ENCODE assay signal across 25 cellular contexts in the genomic region with DNA sequence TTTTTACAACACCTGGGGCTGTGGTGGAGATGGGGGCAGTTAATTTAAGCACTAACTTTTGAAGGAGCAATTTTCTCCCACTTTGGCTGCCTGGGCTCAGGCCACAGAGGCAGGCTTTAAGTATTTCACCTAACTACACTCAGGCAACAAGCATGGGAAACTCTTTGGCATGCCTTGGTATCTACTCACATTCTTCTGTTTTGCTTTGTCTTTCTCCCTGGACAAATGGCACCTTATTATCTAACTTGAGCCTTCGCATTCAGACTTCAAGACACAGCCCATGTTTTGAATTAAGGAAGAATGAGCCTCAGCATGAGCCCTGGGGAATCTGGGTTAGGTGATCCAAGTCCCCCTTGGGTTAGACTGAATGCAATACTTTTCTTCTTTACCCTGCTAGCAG. TPM values are rescaled to one million over a fixed set of nuclear protein-coding genes. Genes with fewer than 3 reads are reported as not detected.
DNase-seq lines count a peak whose midpoint lies in the region; ATAC-seq and TF ChIP-seq lines count a peak whose summit lies in the region.
"Had no signal": no experiment of that assay in that cellular context is flagged by ENCODE, and none has a peak within 500 bp of the region (broad histone marks: within the 10 kb centered on the region; RNA-seq: fewer than 3 reads in every experiment).

No MANE protein-coding gene starts in this region.

- peaks cover 15% of the 10 kb centered on the region for H3K4me1 Mint-ChIP-seq in neural progenitor cell
- H3K4me1 Mint-ChIP-seq: activated CD4-positive, alpha-beta T cell treated with anti-CD3 and anti-CD28 coated beads, Interleukin-2, amount 10 ng/mL, durations not matched to agents 7 days and 5 days; memory B cell; naive thymus-derived CD4-positive, alpha-beta T cell had no signal

- H4K20me1 ChIP-seq in neural progenitor cell (ENCODE audit: low read depth) = no peaks in the 10 kb centered on the region

- peaks cover 5% of the 10 kb centered on the region for H3K27me3 Mint-ChIP-seq in neural progenitor cell (ENCODE audit: insufficient read depth, low read depth)

- H3K27ac Mint-ChIP-seq in neural progenitor cell = no peak overlapping the region
- H3K27ac Mint-ChIP-seq: activated CD4-positive, alpha-beta T cell treated with anti-CD3 and anti-CD28 coated beads, Interleukin-2, amount 10 ng/mL, durations not matched to agents 7 days and 5 days; activated naive CD8-positive, alpha-beta T cell; memory B cell; naive thymus-derived CD4-positive, alpha-beta T cell had no signal

- H3K4me3 Mint-ChIP-seq in neural progenitor cell = no peak overlapping the region
- H3K4me3 Mint-ChIP-seq: activated CD4-positive, alpha-beta T cell treated with anti-CD3 and anti-CD28 coated beads, Interleukin-2, amount 10 ng/mL, durations not matched to agents 7 days and 5 days; activated naive CD8-positive, alpha-beta T cell; memory B cell; naive thymus-derived CD4-positive, alpha-beta T cell had no signal

- TF ChIP-seq CTCF in RWPE2 (IDR thresholded peaks at IDR 0.05; ENCODE audit: poor library complexity, severe bottlenecking) = no peak
- TF ChIP-seq CTCF in epithelial cell of esophagus (IDR thresholded peaks at IDR 0.05; ENCODE audit: insufficient read depth, low read depth, low read length, missing control alignments) = no peak
- no peak for TF ChIP-seq CTCF in neural progenitor cell (IDR thresholded peaks at IDR 0.05)

- no peaks in the 10 kb centered on the region for H3K36me3 Mint-ChIP-seq in neural progenitor cell
- H3K36me3 Mint-ChIP-seq: activated naive CD8-positive, alpha-beta T cell; memory B cell; naive thymus-derived CD4-positive, alpha-beta T cell had no signal

- intact Hi-C loops in posterior cingulate gyrus (cut with DNase I) = no loop called here

- H3K9me3 Mint-ChIP-seq in neural progenitor cell = no peaks in the 10 kb centered on the region
- H3K9me3 Mint-ChIP-seq: activated CD4-positive, alpha-beta T cell treated with anti-CD3 and anti-CD28 coated beads, Interleukin-2, amount 10 ng/mL, durations not matched to agents 7 days and 5 days; memory B cell; naive thymus-derived CD4-positive, alpha-beta T cell had no signal

- H3K27ac ChIP-seq in RWPE2 (ENCODE audit: poor library complexity, severe bottlenecking) (peak overlapping the region; percentile 77), neural progenitor cell (peak overlapping the region; percentile 81)
- H3K27ac ChIP-seq: esophagus squamous epithelium, parathyroid adenoma, VCaP had no signal

- ATAC-seq in RWPE2 (ENCODE audit: low read depth) = no peak
- ATAC-seq: naive thymus-derived CD4-positive, alpha-beta T cell; sciatic nerve had no signal

- H3K4me2 ChIP-seq in neural progenitor cell = peak overlapping the region; percentile 49

- H3K9me3 ChIP-seq in RWPE2 (ENCODE audit: severe bottlenecking) (no peaks in the 10 kb centered on the region), neural progenitor cell (ENCODE audit: low read depth) (no peaks in the 10 kb centered on the region)
- H3K9me3 ChIP-seq: esophagus squamous epithelium had no signal

- H3K36me3 ChIP-seq in RWPE2 (ENCODE audit: low read depth) (no peaks in the 10 kb centered on the region), neural progenitor cell (no peaks in the 10 kb centered on the region)
- H3K36me3 ChIP-seq: esophagus squamous epithelium had no signal

- H3F3A ChIP-seq in neural progenitor cell (ENCODE audit: low read depth) = peaks cover 22% of the 10 kb centered on the region

- H3K4me3 ChIP-seq in RWPE2 (ENCODE audit: severe bottlenecking) (no peak overlapping the region), epithelial cell of esophagus (ENCODE audit: low read length) (no peak overlapping the region), neural progenitor cell (no peak overlapping the region)
- H3K4me3 ChIP-seq: esophagus squamous epithelium had no signal

- H3K79me2 ChIP-seq in neural progenitor cell (ENCODE audit: low read depth) = no peaks in the 10 kb centered on the region
- H3K79me2 ChIP-seq: parathyroid adenoma had no signal

- H2AFZ ChIP-seq in neural progenitor cell (replicated peaks) = no peak overlapping the region
- H2AFZ ChIP-seq: parathyroid adenoma had no signal

- DNase-seq in ELR (ENCODE audit: low read depth) = peak; percentile 39
- no peak for DNase-seq in RWPE2 (ENCODE audit: low spot score)
- peak; percentile 21 for DNase-seq in epithelial cell of esophagus (ENCODE audit: low read depth)
- peak; percentile 71 for DNase-seq in neural progenitor cell (ENCODE audit: low spot score)
- DNase-seq in posterior cingulate gyrus = no peak
- no peak for DNase-seq in LoVo (ENCODE audit: low spot score)
- DNase-seq in stimulated activated CD4-positive, alpha-beta T cell treated with anti-CD3 and anti-CD28 coated beads, Interleukin-4, amount 100 ng/mL, for 4 hours = no peak
- DNase-seq in SW 1271 (lab: John Stamatoyannopoulos, UW) = no peak
- DNase-seq: activated CD4-positive, alpha-beta T cell treated with anti-CD3 and anti-CD28 coated beads, Interleukin-2, amount 10 ng/mL, durations not matched to agents 7 days and 5 days; effector CD4-positive, alpha-beta T cell; esophagus squamous epithelium; H7; KBM-7; MV-4-11; naive thymus-derived CD4-positive, alpha-beta T cell; NCI-H187 treated with DMSO at 0.1 percent for 48 hours; NCI-H774; OCI-M1; substantia nigra; T-helper 2 cell had no signal

- no peak overlapping the region for H3K9ac ChIP-seq in neural progenitor cell
- H3K9ac ChIP-seq: parathyroid adenoma had no signal

- H3K4me1 ChIP-seq in RWPE2 (ENCODE audit: insufficient read depth, poor library complexity, severe bottlenecking) = peaks cover 16% of the 10 kb centered on the region
- H3K4me1 ChIP-seq in neural progenitor cell = peaks cover 24% of the 10 kb centered on the region

- H3K27me3 ChIP-seq in RWPE2 (ENCODE audit: insufficient read depth, poor library complexity, severe bottlenecking) (no peaks in the 10 kb centered on the region), neural progenitor cell (no peaks in the 10 kb centered on the region)
- H3K27me3 ChIP-seq: esophagus squamous epithelium had no signal

RNA-seq across cellular contexts. Expression of gene BMPER, which starts 31.8 kb away (rescaled TPM):
- total RNA-seq in neural progenitor cell (ENCODE audit: low replicate concordance) = 0.74 and 1.2 TPM in 2 replicates
- total RNA-seq: activated CD4-positive, alpha-beta T cell treated with anti-CD3 and anti-CD28 coated beads, Interleukin-2, amount 10 ng/mL, durations not matched to agents 7 days and 5 days had no signal

Comparison
In these comparisons a context has a peak if more than half of its experiments do, and no peak if none do; other contexts are left out.
1. DNase-seq: peak in ELR (single experiment), epithelial cell of esophagus (single experiment) and neural progenitor cell (single experiment); none in RWPE2 (single experiment), posterior cingulate gyrus (0 of 10), LoVo (single experiment), stimulated activated CD4-positive, alpha-beta T cell treated with anti-CD3 and anti-CD28 coated beads, Interleukin-4, amount 100 ng/mL, for 4 hours (0 of 2) and SW 1271 (0 of 2).